Comparison of ENCODE assay signal across 26 cellular contexts in the genomic region with DNA sequence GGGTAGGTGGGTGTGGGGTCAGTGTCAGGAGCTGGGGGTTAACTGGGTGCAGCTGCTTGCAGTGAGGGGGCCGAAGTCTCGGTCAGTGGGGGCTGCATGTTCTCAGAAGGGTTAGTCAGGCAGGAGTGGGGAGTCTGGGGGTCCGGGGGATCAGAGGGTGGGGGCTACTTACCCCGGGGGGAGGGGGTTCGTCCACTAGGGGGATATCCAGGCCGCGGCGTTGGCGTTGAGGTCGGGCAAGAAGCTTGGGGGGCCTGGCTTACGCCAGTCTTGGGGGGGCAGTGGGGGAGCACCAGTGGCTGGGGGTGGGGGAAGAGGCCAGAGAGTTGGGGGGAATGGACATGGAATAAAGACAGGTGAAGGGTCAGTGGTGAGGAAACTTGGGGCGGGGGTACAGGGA. TPM values are rescaled to one million over a fixed set of nuclear protein-coding genes. Genes with fewer than 3 reads are reported as not detected.
"Had no signal": no experiment of that assay in that cellular context is flagged by ENCODE, and none has a peak within 500 bp of the region (broad histone marks: within the 10 kb centered on the region; RNA-seq: fewer than 3 reads in every experiment).

No MANE protein-coding gene starts in this region.

- H3K9me3 Mint-ChIP-seq: nephron; neural progenitor cell; stimulated activated effector memory CD8-positive, alpha-beta T cell treated with anti-CD3 and anti-CD28 coated beads, Interleukin-12 subunit alpha, Interleukin-12 subunit beta, amount 100 ng/mL, for 72 hours; stimulated activated naive CD8-positive, alpha-beta T cell treated with anti-CD3 and anti-CD28 coated beads, Interleukin-15, Interleukin-2, amounts not matched to agents 100 ng/mL and 50 ng/mL, for 24 hours had no signal

- H3K4me3 Mint-ChIP-seq: naive thymus-derived CD4-positive, alpha-beta T cell; natural killer cell; neural progenitor cell; stimulated activated effector memory CD8-positive, alpha-beta T cell treated with anti-CD3 and anti-CD28 coated beads, Interleukin-12 subunit alpha, Interleukin-12 subunit beta, amount 100 ng/mL, for 72 hours; stimulated activated naive CD8-positive, alpha-beta T cell treated with anti-CD3 and anti-CD28 coated beads, Interleukin-15, Interleukin-2, amounts not matched to agents 100 ng/mL and 50 ng/mL, for 24 hours had no signal

- H3K27ac Mint-ChIP-seq: naive thymus-derived CD4-positive, alpha-beta T cell; natural killer cell; nephron; neural progenitor cell; progenitor cell of endocrine pancreas; stimulated activated effector memory CD8-positive, alpha-beta T cell treated with anti-CD3 and anti-CD28 coated beads, Interleukin-12 subunit alpha, Interleukin-12 subunit beta, amount 100 ng/mL, for 72 hours; stimulated activated naive B cell treated with anti-CD40 and anti-IgM and Interleukin-4, amounts not matched to agents 10 μg/mL and 1 μg/mL and 100 μg/mL, for 72 hours; stimulated activated naive CD8-positive, alpha-beta T cell treated with anti-CD3 and anti-CD28 coated beads, Interleukin-15, Interleukin-2, amounts not matched to agents 100 ng/mL and 50 ng/mL, for 24 hours had no signal

- ATAC-seq: naive thymus-derived CD4-positive, alpha-beta T cell; natural killer cell; pancreas; psoas muscle; right cardiac atrium; right lobe of liver; stimulated activated effector memory CD8-positive, alpha-beta T cell treated with anti-CD3 and anti-CD28 coated beads, Interleukin-12 subunit alpha, Interleukin-12 subunit beta, amount 100 ng/mL, for 72 hours; stimulated activated naive B cell treated with anti-CD40 and anti-IgM and Interleukin-4, amounts not matched to agents 10 μg/mL and 1 μg/mL and 100 μg/mL, for 72 hours had no signal

- DNase-seq: naive thymus-derived CD4-positive, alpha-beta T cell; natural killer cell; nucleus accumbens; right cardiac atrium; right lobe of liver; sigmoid colon; small intestine; stimulated activated CD4-positive, alpha-beta T cell treated with anti-CD3 and anti-CD28 coated beads, Interleukin-15, amount 100 ng/mL, for 24 hours; stimulated activated CD4-positive, alpha-beta T cell treated with anti-CD3 and anti-CD28 coated beads, Interleukin-2, amount 100 ng/mL, for 24 hours; stimulated activated CD4-positive, alpha-beta T cell treated with anti-CD3 and anti-CD28 coated beads, Interleukin-2, amount 100 ng/mL, for 48 hours; stimulated activated CD4-positive, alpha-beta T cell treated with anti-CD3 and anti-CD28 coated beads, Interleukin-4, amount 100 ng/mL, for 24 hours; stimulated activated naive B cell treated with anti-CD40 and anti-IgM and Interleukin-4, amounts not matched to agents 10 μg/mL and 1 μg/mL and 100 μg/mL, for 72 hours; stimulated activated naive CD4-positive, alpha-beta T cell treated with Interleukin-2 at 50 U/mL for 16 hours; stomach; thyroid gland; trophoblast cell; upper lobe of left lung had no signal

- H3K36me3 Mint-ChIP-seq: natural killer cell, neural progenitor cell had no signal

RNA-seq across cellular contexts. Expression of gene NAPSA, which starts 45.4 kb away (rescaled TPM):
- total RNA-seq: skeletal muscle tissue, thoracic aorta had no signal
